8 cellular contexts compared by ENCODE assay signal in genomic region chr1:102970496-102971078, GRCh38.
DNase-seq lines count a peak whose midpoint lies in the region; ATAC-seq, FAIRE-seq and TF ChIP-seq lines count a peak whose summit lies in the region.

No MANE protein-coding gene starts in this region.

- H3K36me3 ChIP-seq in A673 (ENCODE audit: insufficient read depth, low read length, poor library complexity, severe bottlenecking) (no peaks in the 10 kb centered on the region), bronchial epithelial cell (ENCODE audit: control insufficient read depth, insufficient read depth, low read length) (no peaks in the 10 kb centered on the region)

- BruUV-seq in A673 (replicated peaks; lab: Mats Ljungman, UMichigan): no TSS peak

- H3K27ac ChIP-seq in A673 (ENCODE audit: low read depth, low read length, poor library complexity, severe bottlenecking): no peak overlapping the region

- H3K4me3 ChIP-seq in A673 (ENCODE audit: low read depth, low read length, poor library complexity, severe bottlenecking): no peak overlapping the region
- no peak overlapping the region for H3K4me3 ChIP-seq in GM12865 (ENCODE audit: low read depth, low read length)
- no peak overlapping the region for H3K4me3 ChIP-seq in bronchial epithelial cell (ENCODE audit: low read depth, low read length)

- intact Hi-C loops in A673 (cut with micrococcal nuclease; ENCODE audit: unreplicated experiment): loop anchor here (10.0 kb wide), 2 partner anchors 976 to 1316 kb away; partner anchors contain the start of gene OLFM3

- CTCF ChIA-PET in A673 (lab: Charles Lee): interaction anchor here (0.6 to 1.0 kb wide), 5 partner anchors 9 to 1151 kb away, joined by 3 read pairs; no protein-coding TSS in a partner anchor

- no peak for FAIRE-seq in bronchial epithelial cell (lab: Jason Lieb, UNC)

- DNase-seq in A673 (ENCODE audit: low spot score): peak; percentile 82
- DNase-seq in GM12865 (ENCODE audit: low read depth): peak; percentile 70
- peak; percentile 76 for DNase-seq in NCI-H69 (lab: John Stamatoyannopoulos, UW)
- DNase-seq in bronchial epithelial cell (ENCODE audit: low read depth): peak; percentile 55
- DNase-seq in myocyte (ENCODE audit: low read depth): peak; percentile 62

- H3K9me3 ChIP-seq in A673 (ENCODE audit: low read depth, low read length, poor library complexity, severe bottlenecking): no peaks in the 10 kb centered on the region

- POLR2A ChIA-PET in A673 (lab: Charles Lee; ENCODE audit: low non-redundant PET): no interaction called here

- TF ChIP-seq CTCF in A673 (conservative IDR thresholded peaks at IDR 0.05; ENCODE audit: low read depth, low read length): peak; percentile 76
- TF ChIP-seq CTCF in GM12865 (IDR thresholded peaks at IDR 0.05; ENCODE audit: insufficient read depth, low read depth, low read length, missing control alignments): peak; percentile 60
- peak; percentile 49 for TF ChIP-seq CTCF in bronchial epithelial cell (IDR thresholded peaks at IDR 0.05; ENCODE audit: insufficient read depth, low read length, severe bottlenecking)

- H3K4me1 ChIP-seq in A673 (ENCODE audit: insufficient read depth, low read length, poor library complexity, severe bottlenecking): no peaks in the 10 kb centered on the region

- peak; percentile 65 for ATAC-seq in HG03460 (IDR thresholded peaks at IDR 0.05; ENCODE audit: unreplicated experiment)
- no peak for ATAC-seq in GM19328 (IDR thresholded peaks at IDR 0.05; ENCODE audit: unreplicated experiment)
- no peak for ATAC-seq in HG03135 (IDR thresholded peaks at IDR 0.05; ENCODE audit: unreplicated experiment)

- H3K27me3 ChIP-seq in A673 (replicated peaks; ENCODE audit: insufficient read depth, low read depth, low read length, poor library complexity) (no peaks in the 10 kb centered on the region), bronchial epithelial cell (ENCODE audit: control insufficient read depth, insufficient read depth, low read length) (no peaks in the 10 kb centered on the region)
